In genomic region chr4:165288639-165289428, GRCh38 we compare ENCODE assay signal across 10 cellular contexts. TPM values are rescaled to one million over a fixed set of nuclear protein-coding genes. Genes with fewer than 3 reads are reported as not detected.
A peak's percentile ranks its signal among the peaks of the same experiment; 100 is the strongest.
DNase-seq lines count a peak whose midpoint lies in the region; ATAC-seq and TF ChIP-seq lines count a peak whose summit lies in the region.
"Had no signal": no experiment of that assay in that cellular context is flagged by ENCODE, and none has a peak within 500 bp of the region (broad histone marks: within the 10 kb centered on the region; RNA-seq: fewer than 3 reads in every experiment).

No MANE protein-coding gene starts in this region.

- H3K4me2 ChIP-seq in GM23248 (ENCODE audit: unreplicated experiment): peak overlapping the region; percentile 28

- H3K36me3 ChIP-seq in GM23248 (ENCODE audit: low read depth) (no peaks in the 10 kb centered on the region), kidney epithelial cell (ENCODE audit: control insufficient read depth, insufficient read depth, low read length) (no peaks in the 10 kb centered on the region)
- H3K36me3 ChIP-seq: adrenal gland had no signal

- no peak for TF ChIP-seq CTCF in kidney epithelial cell (IDR thresholded peaks at IDR 0.05; ENCODE audit: insufficient read depth, low read length, poor library complexity, severe bottlenecking)

- POLR2A ChIA-PET in naive thymus-derived CD8-positive, alpha-beta T cell (lab: Charles Lee): no interaction called here

- H3K9me3 ChIP-seq in GM23248 (ENCODE audit: low read depth): no peaks in the 10 kb centered on the region
- H3K9me3 ChIP-seq: adrenal gland had no signal

- no peak overlapping the region for H3K4me3 ChIP-seq in GM23248
- no peak overlapping the region for H3K4me3 ChIP-seq in kidney epithelial cell (ENCODE audit: low read depth, low read length)
- H3K4me3 ChIP-seq: adrenal gland had no signal

- H3K9ac ChIP-seq in GM23248: no peak overlapping the region

- no peaks in the 10 kb centered on the region for H3K79me2 ChIP-seq in GM23248 (ENCODE audit: insufficient read depth)

- H3K27me3 Mint-ChIP-seq in naive thymus-derived CD8-positive, alpha-beta T cell: no peaks in the 10 kb centered on the region

- H3K27me3 ChIP-seq in GM23248 (replicated peaks; ENCODE audit: insufficient read depth) (no peaks in the 10 kb centered on the region), kidney epithelial cell (ENCODE audit: control insufficient read depth, insufficient read depth, low read length) (no peaks in the 10 kb centered on the region)
- H3K27me3 ChIP-seq: adrenal gland had no signal

- H3K27ac Mint-ChIP-seq in naive thymus-derived CD8-positive, alpha-beta T cell: peak overlapping the region in 2 of 10 donors; percentile 58 to 81

- no peak overlapping the region for H3K27ac ChIP-seq in GM23248
- H3K27ac ChIP-seq: adrenal gland had no signal

- H2AFZ ChIP-seq in GM23248: no peak overlapping the region

- no peaks in the 10 kb centered on the region for H4K20me1 ChIP-seq in GM23248 (ENCODE audit: insufficient read depth)

- H3F3A ChIP-seq in GM23248 (ENCODE audit: insufficient read depth): peaks cover 17% of the 10 kb centered on the region

- no peaks in the 10 kb centered on the region for H3K9me2 ChIP-seq in GM23248 (ENCODE audit: insufficient read depth)

- H3K4me1 Mint-ChIP-seq in naive thymus-derived CD8-positive, alpha-beta T cell: peaks cover 19 to 46% (median 35%) of the 10 kb centered on the region in 4 donors

- no peak overlapping the region for H3K4me3 Mint-ChIP-seq in naive thymus-derived CD8-positive, alpha-beta T cell
- H3K4me3 Mint-ChIP-seq: nephron had no signal

- ATAC-seq in GM18861 (IDR thresholded peaks at IDR 0.05; ENCODE audit: unreplicated experiment) (no peak), left ventricle myocardium superior (no peak)
- ATAC-seq in naive thymus-derived CD8-positive, alpha-beta T cell: no peak

- intact Hi-C loops in left ventricle myocardium superior (cut with micrococcal nuclease): no loop called here

- in situ Hi-C loops in GM23248 (cut with MboI): no loop called here

- peak; percentile 68 for DNase-seq in EH (ENCODE audit: low read depth)
- DNase-seq in GM23248: peak; percentile 70
- peak; percentile 28 for DNase-seq in OCI-M1 (lab: John Stamatoyannopoulos, UW)
- DNase-seq in kidney epithelial cell (ENCODE audit: low read depth): peak; percentile 9
- DNase-seq in putamen (ENCODE audit: low spot score): no peak
- no peak for DNase-seq in naive thymus-derived CD8-positive, alpha-beta T cell
- DNase-seq in left ventricle myocardium superior: no peak

- H3K36me3 Mint-ChIP-seq in naive thymus-derived CD8-positive, alpha-beta T cell: peaks cover 7 to 21% (median 21%) of the 10 kb centered on the region in 3 donors

- peaks cover 0 to 3% (median 0%) of the 10 kb centered on the region in 9 donors for H3K9me3 Mint-ChIP-seq in naive thymus-derived CD8-positive, alpha-beta T cell

- H3K4me1 ChIP-seq in GM23248 (ENCODE audit: insufficient read depth): peaks cover 13% of the 10 kb centered on the region

RNA-seq across cellular contexts. Expression of gene MSMO1, which starts 38.6 kb away (rescaled TPM):
- 72.2 and 80.9 TPM in 2 replicates for total RNA-seq in GM23248 (2014; rRNA removed; shearing (Covaris generic))
- polyA plus RNA-seq in GM23248 (2016; fragmentation: Nextera tagmentation; extraction: Ambion mirVana): 70.9 and 72.7 TPM in 2 replicates
- total RNA-seq in kidney epithelial cell (192 and 228 TPM in 2 replicates), left ventricle myocardium superior (6.9 TPM)
- total RNA-seq in naive thymus-derived CD8-positive, alpha-beta T cell: 10 to 100 TPM; 17.5 to 20.7 TPM
- polyA plus RNA-seq in naive thymus-derived CD8-positive, alpha-beta T cell: 10 to 100 TPM; 15.9 to 19.0 (median 17.3) TPM

Comparison
In these comparisons a context has a peak if more than half of its experiments do, and no peak if none do; other contexts are left out.
1. DNase-seq: peak in EH (single experiment), GM23248 (single experiment), OCI-M1 (single experiment) and kidney epithelial cell (single experiment); none in putamen (single experiment), naive thymus-derived CD8-positive, alpha-beta T cell (0 of 10) and left ventricle myocardium superior (single experiment).